ENCODE assay signal across 8 cellular contexts in the genomic region with DNA sequence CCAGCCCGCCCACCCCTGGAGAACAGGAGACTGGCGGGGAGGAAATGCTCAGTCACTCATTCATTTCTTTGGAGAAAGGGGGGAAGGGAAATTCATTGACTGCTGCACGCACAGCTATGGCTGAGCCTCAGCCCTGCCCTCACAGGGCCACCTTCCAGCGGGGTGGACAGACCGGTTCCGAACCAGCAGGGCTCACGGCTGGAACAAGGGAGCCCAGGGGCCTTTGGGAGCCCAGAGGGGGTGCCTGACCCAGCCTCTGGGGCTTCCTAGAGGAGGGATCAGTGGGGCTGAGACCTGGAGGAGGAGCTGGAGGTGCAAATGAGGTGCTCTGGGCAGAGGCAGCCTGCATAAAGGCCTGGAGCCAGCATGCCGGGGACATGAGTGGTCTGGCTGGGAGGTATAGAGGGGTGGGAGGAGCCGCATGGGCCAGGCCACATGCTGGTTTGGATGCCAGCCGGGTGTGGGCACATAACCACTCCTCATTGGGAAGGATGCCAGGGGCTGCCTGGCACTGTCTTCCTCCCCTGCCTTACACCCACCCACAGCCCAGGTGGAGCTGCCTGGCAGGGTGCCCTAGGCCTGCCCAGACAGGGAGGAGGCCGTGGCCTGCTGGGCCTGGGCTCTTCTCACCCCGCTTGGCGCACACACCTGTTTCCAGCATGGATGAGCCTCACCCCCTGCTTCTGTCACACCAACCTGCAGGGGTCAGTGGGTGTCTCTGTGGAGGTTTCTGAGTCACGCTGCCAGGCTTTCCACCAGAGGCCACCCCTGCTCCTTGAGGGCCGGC. TPM values are rescaled to one million over a fixed set of nuclear protein-coding genes. Genes with fewer than 3 reads are reported as not detected.
DNase-seq lines count a peak whose midpoint lies in the region; ATAC-seq and TF ChIP-seq lines count a peak whose summit lies in the region.

No MANE protein-coding gene starts in this region.

- TF ChIP-seq POLR2A in right lobe of liver (IDR thresholded peaks at IDR 0.05): no peak

- H3K4me3 ChIP-seq in choroid plexus epithelial cell (ENCODE audit: low read depth, low read length) (no peak overlapping the region), right lobe of liver (no peak overlapping the region)

- H3K36me3 ChIP-seq in right lobe of liver: peaks cover 0 to 27% (median 7%) of the 10 kb centered on the region in 4 donors

- 80% methylated on average over 2 of the region's 15 CpGs for WGBS in right lobe of liver (ENCODE audit: insufficient coverage, low coverage, low lambda C conversion rate, missing lambda C conversion rate)

- TF ChIP-seq CTCF in choroid plexus epithelial cell (conservative IDR thresholded peaks at IDR 0.05; ENCODE audit: low read depth, low read length) (no peak), right lobe of liver (IDR thresholded peaks at IDR 0.05) (peak in 1 of 4 donors; percentile 13)

- no peaks in the 10 kb centered on the region for H3K27me3 ChIP-seq in right lobe of liver

- H3K9me3 ChIP-seq in right lobe of liver: no peaks in the 10 kb centered on the region

- peaks cover 0 to 15% (median 7%) of the 10 kb centered on the region in 4 donors for H3K4me1 ChIP-seq in right lobe of liver

- peak overlapping the region in 2 of 3 donors; percentile 11 to 38 for H3K27ac ChIP-seq in right lobe of liver

- intact Hi-C loops in right lobe of liver (cut with DNase I): no loop called here

- DNase-seq in DMS153 treated with DMSO at 0.1 percent for 48 hours (lab: John Stamatoyannopoulos, UW; ENCODE audit: unreplicated experiment): peak; percentile 95
- peak; percentile 89 for DNase-seq in NCI-H2107 treated with DMSO at 0.1 percent for 48 hours (lab: John Stamatoyannopoulos, UW; ENCODE audit: unreplicated experiment)
- DNase-seq in choroid plexus epithelial cell (ENCODE audit: low read depth): peak; percentile 48
- peak; percentile 91 to 95 (median 95) for DNase-seq in right lobe of liver

- ATAC-seq in right lobe of liver (peak; percentile 87 to 90 (median 89)), HG02852 (IDR thresholded peaks at IDR 0.05; ENCODE audit: unreplicated experiment) (no peak), HG02973 (IDR thresholded peaks at IDR 0.05; ENCODE audit: unreplicated experiment) (no peak), HG03565 (IDR thresholded peaks at IDR 0.05; ENCODE audit: unreplicated experiment) (no peak), GM21529 (IDR thresholded peaks at IDR 0.05; ENCODE audit: unreplicated experiment) (no peak)

RNA-seq across cellular contexts. Expression of a gene that starts 26.9 kb away (rescaled TPM):
- total RNA-seq in right lobe of liver: 10 to 100 TPM; 23.9 to 47.8 (median 36.0) TPM

RNA-seq across cellular contexts. Expression of a gene that starts 39.6 kb away (rescaled TPM):
- under 1 TPM in 5 of 6 experiments, not detected in 1; 0.26 to 0.55 (median 0.44) TPM for total RNA-seq in right lobe of liver

RNA-seq across cellular contexts. Expression of a gene that starts 55.0 kb away (rescaled TPM):
- total RNA-seq in right lobe of liver: not detected

Comparison
In these comparisons a context has a peak if more than half of its experiments do, and no peak if none do; other contexts are left out.
1. ATAC-seq: peak in right lobe of liver (4 of 4); none in HG02852 (single experiment), HG02973 (single experiment), HG03565 (single experiment) and GM21529 (single experiment).
2. Peak in every context shown above with its lines, with median percentiles within 50 percentile points of each other: DNase-seq.